ENCODE assay signal across 16 cellular contexts in the genomic region with DNA sequence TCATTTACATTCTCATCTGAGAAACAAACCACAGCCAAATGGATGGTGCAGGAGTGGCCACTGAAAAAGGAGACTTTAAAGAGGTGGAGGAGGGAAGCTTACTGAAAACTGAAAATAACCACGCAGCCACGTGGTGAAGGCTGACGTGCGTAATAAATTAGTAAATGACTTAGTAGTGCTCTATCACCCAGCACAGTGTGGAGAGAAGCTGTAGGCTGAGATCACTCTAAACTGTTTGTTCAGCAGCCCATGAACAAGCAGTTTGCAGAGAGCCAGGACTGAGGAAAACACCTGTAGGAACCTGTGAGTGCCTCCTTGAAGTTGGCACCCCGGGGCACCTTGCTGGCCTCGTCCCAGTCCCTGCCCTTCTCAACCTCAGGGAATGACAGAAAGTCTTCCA.
"Had no signal": no experiment of that assay in that cellular context is flagged by ENCODE, and none has a peak within 500 bp of the region (broad histone marks: within the 10 kb centered on the region; RNA-seq: fewer than 3 reads in every experiment).

No MANE protein-coding gene starts in this region.

- ATAC-seq: activated CD8-positive, alpha-beta T cell treated with anti-CD3 and anti-CD28 coated beads for 36 hours; activated T-cell treated with anti-CD3 and anti-CD28 coated beads, Interleukin-2, amount 50 U/mL, for 4 hours; gastrocnemius medialis; heart left ventricle; right lobe of liver; WTC11 had no signal

- DNase-seq: activated CD4-positive, alpha-beta T cell treated with anti-CD3 and anti-CD28 coated beads for 4 hours; activated CD8-positive, alpha-beta T cell treated with anti-CD3 and anti-CD28 coated beads for 36 hours; activated gamma-delta T cell treated with Interleukin-2 at 50 U/mL for 16 hours; activated T-cell treated with anti-CD3 and anti-CD28 coated beads, Interleukin-2, amount 50 U/mL, for 4 hours; amniotic stem cell; dorsolateral prefrontal cortex; endodermal cell; gastrocnemius medialis; heart left ventricle; immature natural killer cell; nephron progenitor cell; right lobe of liver had no signal

- H3K27ac ChIP-seq: dorsolateral prefrontal cortex, gastrocnemius medialis, heart left ventricle, prostate gland, right lobe of liver had no signal

- H3K9me3 ChIP-seq: gastrocnemius medialis, prostate gland, right lobe of liver had no signal

- H3K27me3 ChIP-seq: dorsolateral prefrontal cortex, gastrocnemius medialis, heart left ventricle, right lobe of liver had no signal

- H3K4me1 ChIP-seq: gastrocnemius medialis, prostate gland, right lobe of liver had no signal

- H3K4me3 ChIP-seq: dorsolateral prefrontal cortex, gastrocnemius medialis, heart left ventricle, lung, prostate gland, right lobe of liver, smooth muscle cell had no signal
